In the genomic region with DNA sequence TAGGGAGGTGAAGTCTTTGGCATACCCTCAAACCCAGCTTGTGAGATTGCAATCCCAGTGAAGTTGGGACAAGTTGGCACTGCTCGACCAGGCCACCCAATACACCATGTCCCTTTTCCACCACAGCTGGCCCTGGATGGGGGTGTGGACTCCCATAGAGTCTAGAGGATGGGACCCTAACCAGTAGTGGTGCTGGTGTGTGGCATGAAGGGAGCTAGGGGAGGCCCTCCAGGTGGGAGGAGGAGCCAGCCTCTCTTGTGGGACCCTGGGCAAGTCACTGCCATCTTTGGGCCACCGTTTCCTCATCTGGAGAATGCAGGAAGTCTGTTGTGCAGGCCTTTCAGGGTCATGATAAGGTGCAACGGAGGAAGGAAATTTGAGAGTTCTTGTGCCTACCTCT, we compare ENCODE assay signal across 5 cellular contexts.
"Had no signal": no experiment of that assay in that cellular context is flagged by ENCODE, and none has a peak within 500 bp of the region (broad histone marks: within the 10 kb centered on the region; RNA-seq: fewer than 3 reads in every experiment).

No MANE protein-coding gene starts in this region.

- H3K4me1 Mint-ChIP-seq: GM23338, H9 had no signal

- H3K27ac Mint-ChIP-seq: GM23338, H9 had no signal

- H3K4me3 ChIP-seq: GM23338, K562 had no signal

- H3K4me3 Mint-ChIP-seq: GM23338, H9 had no signal

- DNase-seq: H9, HCEC 1CT, IMR-90 had no signal

- ATAC-seq: GM23338, K562 had no signal
